1 cellular context compared by ENCODE assay signal in the genomic region with DNA sequence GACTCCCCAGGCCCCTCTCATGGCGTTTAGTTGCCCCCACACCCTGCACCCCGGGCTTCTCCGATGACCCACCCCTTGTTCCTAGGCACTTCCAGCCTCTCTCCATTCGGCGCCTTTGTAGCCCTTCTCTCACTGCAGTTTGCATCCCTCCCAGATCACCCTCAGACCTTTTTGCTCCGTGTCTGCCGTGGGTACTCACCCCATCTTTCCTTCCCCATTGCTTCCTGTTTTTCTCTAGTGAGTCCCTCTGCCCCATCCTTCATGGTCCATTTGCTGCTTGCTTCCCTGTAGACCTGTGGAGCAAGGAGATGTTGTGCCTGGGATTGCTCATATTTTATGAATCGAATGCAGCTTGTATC.
TF ChIP-seq lines count a peak whose summit lies in the region.

No MANE protein-coding gene starts in this region.

TF ChIP-seq in A549, 52 proteins besides CTCF, POLR2A, EP300 and RAD21:
- TF ChIP-seq BHLHE40 (IDR thresholded peaks at IDR 0.05; ENCODE audit: low read depth, low read length) = no peak
- no peak for TF ChIP-seq HOXA7 (CRISPR knock-in tag; IDR thresholded peaks at IDR 0.05)
- TF ChIP-seq NPAS2 (CRISPR knock-in tag; IDR thresholded peaks at IDR 0.05; ENCODE audit: borderline replicate concordance) = no peak
- TF ChIP-seq MAX (IDR thresholded peaks at IDR 0.05) = no peak
- no peak for TF ChIP-seq CBX8 (IDR thresholded peaks at IDR 0.05)
- no peak for TF ChIP-seq RCOR1 (IDR thresholded peaks at IDR 0.05; ENCODE audit: low read depth, low read length)
- no peak for TF ChIP-seq ESRRA (IDR thresholded peaks at IDR 0.05; ENCODE audit: borderline replicate concordance, low read length)
- TF ChIP-seq JUNB (IDR thresholded peaks at IDR 0.05) = no peak
- TF ChIP-seq CHD4 (IDR thresholded peaks at IDR 0.05; ENCODE audit: borderline replicate concordance) = no peak
- TF ChIP-seq FOSB (CRISPR knock-in tag; IDR thresholded peaks at IDR 0.05) = no peak
- TF ChIP-seq, protein P1, sequence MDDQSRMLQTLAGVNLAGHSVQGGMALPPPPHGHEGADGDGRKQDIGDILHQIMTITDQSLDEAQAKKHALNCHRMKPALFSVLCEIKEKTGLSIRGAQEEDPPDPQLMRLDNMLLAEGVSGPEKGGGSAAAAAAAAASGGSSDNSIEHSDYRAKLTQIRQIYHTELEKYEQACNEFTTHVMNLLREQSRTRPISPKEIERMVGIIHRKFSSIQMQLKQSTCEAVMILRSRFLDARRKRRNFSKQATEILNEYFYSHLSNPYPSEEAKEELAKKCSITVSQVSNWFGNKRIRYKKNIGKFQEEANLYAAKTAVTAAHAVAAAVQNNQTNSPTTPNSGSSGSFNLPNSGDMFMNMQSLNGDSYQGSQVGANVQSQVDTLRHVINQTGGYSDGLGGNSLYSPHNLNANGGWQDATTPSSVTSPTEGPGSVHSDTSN (IDR thresholded peaks at IDR 0.05) = no peak
- no peak for TF ChIP-seq ZFP36 (IDR thresholded peaks at IDR 0.05; ENCODE audit: borderline replicate concordance, partially characterized antibody)
